In genomic region chr3:48689384-48689783, GRCh38 we compare ENCODE assay signal across 31 cellular contexts.
"Had no signal": no experiment of that assay in that cellular context is flagged by ENCODE, and none has a peak within 500 bp of the region (broad histone marks: within the 10 kb centered on the region; RNA-seq: fewer than 3 reads in every experiment).

No MANE protein-coding gene starts in this region.

- ATAC-seq: activated CD4-positive, alpha-beta T cell treated with anti-CD3 and anti-CD28 coated beads for 36 hours; activated naive CD4-positive, alpha-beta T cell treated with anti-CD3 and anti-CD28 coated beads, Interleukin-2, amount 50 U/mL, for 72 hours; activated T-cell treated with anti-CD3 and anti-CD28 coated beads, Interleukin-2, amount 50 U/mL, for 4 hours; body of pancreas; Panc1; SK-N-SH treated with all-trans-retinoic acid at 6 μM for 48 hours had no signal

- H3K27ac Mint-ChIP-seq: activated CD4-positive, alpha-beta T cell treated with anti-CD3 and anti-CD28 coated beads for 36 hours; activated CD4-positive, alpha-beta T cell treated with anti-CD3 and anti-CD28 coated beads, Interleukin-2, amount 10 ng/mL, durations not matched to agents 7 days and 5 days; activated naive CD4-positive, alpha-beta T cell treated with anti-CD3 and anti-CD28 coated beads for 36 hours; activated T-helper 1 cell treated with anti-CD3 and anti-CD28 coated beads, Interleukin-12 subunit alpha, Interleukin-12 subunit beta, Interleukin-2, Interleukin-4 antibody, amounts not matched to agents 30 ng/mL and 10 ng/mL and 1 ng/mL, durations not matched to agents 14 hours and 24 hours and 36 hours had no signal

- H3K9me3 Mint-ChIP-seq: activated CD4-positive, alpha-beta T cell treated with anti-CD3 and anti-CD28 coated beads, Interleukin-2, amount 10 ng/mL, durations not matched to agents 7 days and 5 days; activated naive CD4-positive, alpha-beta T cell treated with anti-CD3 and anti-CD28 coated beads for 36 hours; activated naive CD4-positive, alpha-beta T cell treated with anti-CD3 and anti-CD28 coated beads, Interleukin-2, amount 50 U/mL, for 72 hours; activated T-cell treated with anti-CD3 and anti-CD28 coated beads, Interleukin-2, amount 50 U/mL, for 4 hours; activated T-helper 1 cell treated with anti-CD3 and anti-CD28 coated beads, Interleukin-12 subunit alpha, Interleukin-12 subunit beta, Interleukin-2, Interleukin-4 antibody, amounts not matched to agents 30 ng/mL and 10 ng/mL and 1 ng/mL, durations not matched to agents 14 hours and 24 hours and 36 hours had no signal

- H3K27me3 Mint-ChIP-seq: activated CD4-positive, alpha-beta T cell treated with anti-CD3 and anti-CD28 coated beads for 36 hours; activated CD4-positive, alpha-beta T cell treated with anti-CD3 and anti-CD28 coated beads, Interleukin-2, amount 10 ng/mL, durations not matched to agents 7 days and 5 days had no signal

- H3K4me3 Mint-ChIP-seq: activated CD4-positive, alpha-beta T cell treated with anti-CD3 and anti-CD28 coated beads for 36 hours; activated CD4-positive, alpha-beta T cell treated with anti-CD3 and anti-CD28 coated beads, Interleukin-2, amount 10 ng/mL, durations not matched to agents 7 days and 5 days; activated naive CD4-positive, alpha-beta T cell treated with anti-CD3 and anti-CD28 coated beads for 36 hours; activated T-cell treated with anti-CD3 and anti-CD28 coated beads, Interleukin-2, amount 50 U/mL, for 4 hours; activated T-helper 1 cell treated with anti-CD3 and anti-CD28 coated beads, Interleukin-12 subunit alpha, Interleukin-12 subunit beta, Interleukin-2, Interleukin-4 antibody, amounts not matched to agents 30 ng/mL and 10 ng/mL and 1 ng/mL, durations not matched to agents 14 hours and 24 hours and 36 hours had no signal

- DNase-seq: activated CD4-positive, alpha-beta T cell treated with anti-CD3 and anti-CD28 coated beads for 36 hours; activated CD4-positive, alpha-beta T cell treated with anti-CD3 and anti-CD28 coated beads, Interleukin-2, amount 10 ng/mL, durations not matched to agents 7 days and 5 days; activated CD4-positive, alpha-beta T cell treated with anti-CD3 and anti-CD28 coated beads, Interleukin-2, amount 50 U/mL, for 48 hours; activated CD8-positive, alpha-beta memory T cell treated with anti-CD3 and anti-CD28 coated beads, Interleukin-2, amount 50 U/mL, for 4 hours; activated gamma-delta T cell treated with Interleukin-2 at 50 U/mL for 16 hours; activated naive CD4-positive, alpha-beta T cell treated with anti-CD3 and anti-CD28 coated beads for 36 hours; activated T-cell treated with anti-CD3 and anti-CD28 coated beads for 4 hours; activated T-cell treated with anti-CD3 and anti-CD28 coated beads, Interleukin-2, amount 50 U/mL, for 4 hours; adrenal gland; body of pancreas; Kasumi-1; KG1; MG63; NCI-H1048; NCI-H1105 treated with DMSO at 0.1 percent for 48 hours; NCI-H1436; NCI-H1694; NCI-H1930; NCI-H2081 treated with DMSO at 0.1 percent for 48 hours; NCI-H226; NCI-H524 treated with DMSO at 0.1 percent for 48 hours; SIG-M5; SW 1271; T-helper 1 cell; T-helper 2 cell; T-helper 9 cell; WERI-Rb-1 had no signal
